8 cellular contexts compared by ENCODE assay signal in the genomic region with DNA sequence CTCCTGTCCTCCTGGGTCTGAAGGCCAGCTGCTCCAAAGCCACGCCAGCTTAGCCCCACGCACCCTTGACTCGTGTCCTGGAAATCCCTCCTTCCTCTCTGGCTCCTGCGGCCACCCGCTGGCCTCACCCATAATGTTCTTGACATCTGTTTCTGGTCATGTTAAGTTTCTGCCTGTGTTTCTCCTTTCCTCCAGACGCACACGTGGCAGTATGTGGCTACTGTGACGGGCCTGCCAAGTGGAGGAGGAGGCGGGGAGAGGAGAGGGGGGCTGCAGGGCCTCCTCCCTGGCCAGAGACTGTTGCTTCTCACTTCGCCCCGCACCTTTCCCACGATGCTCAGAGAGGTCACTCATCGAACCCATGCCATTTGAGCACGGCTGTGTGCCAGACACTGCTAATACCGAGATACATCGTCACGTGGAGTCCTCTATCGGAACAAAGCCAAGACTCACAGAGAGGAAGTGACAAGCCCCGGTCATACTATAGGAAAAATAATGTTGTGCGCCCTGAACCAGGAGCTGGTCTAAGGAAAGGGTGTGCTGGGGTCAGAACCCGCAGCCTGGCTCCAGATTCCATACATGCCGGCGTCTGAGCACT. TPM values are rescaled to one million over a fixed set of nuclear protein-coding genes. Genes with fewer than 3 reads are reported as not detected.
DNase-seq lines count a peak whose midpoint lies in the region; ATAC-seq, FAIRE-seq and TF ChIP-seq lines count a peak whose summit lies in the region.
"Had no signal": no experiment of that assay in that cellular context is flagged by ENCODE, and none has a peak within 500 bp of the region (broad histone marks: within the 10 kb centered on the region; RNA-seq: fewer than 3 reads in every experiment).

No MANE protein-coding gene starts in this region.

- H3K27ac ChIP-seq in IMR-90 (ENCODE audit: insufficient read depth, low read length) (no peak overlapping the region), GM12878 (ENCODE audit: control insufficient read depth, insufficient read depth) (no peak overlapping the region), testis (no peak overlapping the region), OCI-LY7 (ENCODE audit: low read depth, low read length, poor library complexity, severe bottlenecking) (no peak overlapping the region)

- CTCF ChIA-PET in IMR-90 (lab: Yijun Ruan, JAX) (no interaction called here), GM12878 (lab: Yijun Ruan, JAX) (interaction anchor here (0.9 kb wide), 1 partner anchor 15 kb away, joined by 3 read pairs; no protein-coding TSS in a partner anchor), OCI-LY7 (lab: Charles Lee; ENCODE audit: unreplicated experiment) (no interaction called here)

- no peaks in the 10 kb centered on the region for H3K9me2 ChIP-seq in OCI-LY7 (ENCODE audit: insufficient read depth, low read length)

- no peak overlapping the region for H3K56ac ChIP-seq in IMR-90 (ENCODE audit: extremely low read depth, insufficient read depth, low read length)

- peak overlapping the region; percentile 70; the same call in 1 of the 2 replicates for H3K23ac ChIP-seq in IMR-90 (ENCODE audit: low read depth, low read length)

- SMC1A ChIA-PET in GM12878 (lab: Charles Lee; ENCODE audit: uncharacterized antibody, unreplicated experiment) = interaction anchor here (1.0 kb wide), 1 partner anchor 31 kb away, joined by 4 read pairs; no protein-coding TSS in a partner anchor

- POLR2A ChIA-PET in IMR-90 (lab: Charles Lee; ENCODE audit: unreplicated experiment) (no interaction called here), GM12878 (lab: Charles Lee) (interaction anchor here (1.0 to 1.8 kb wide), 2 partner anchors 10 to 11 kb away, joined by 3 to 4 read pairs; partner anchors contain the start of gene C1QTNF6), OCI-LY7 (lab: Charles Lee) (no interaction called here)

- H3K4me1 ChIP-seq in IMR-90 (ENCODE audit: control insufficient read depth, insufficient read depth, low read length) = peaks cover 17% of the 10 kb centered on the region
- peaks cover 4% of the 10 kb centered on the region; the same call in 1 of the 2 replicates for H3K4me1 ChIP-seq in GM12878 (ENCODE audit: control insufficient read depth, insufficient read depth, low read length)
- H3K4me1 ChIP-seq in testis = peaks cover 30% of the 10 kb centered on the region
- no peaks in the 10 kb centered on the region for H3K4me1 ChIP-seq in OCI-LY7 (ENCODE audit: insufficient read depth, low read length, poor library complexity, severe bottlenecking)

- in situ Hi-C loops in IMR-90 (cut with MboI; ENCODE audit: low sequenced_read_pairs) (loop anchor here (10.0 kb wide), 1 partner anchor 288 kb away; no protein-coding TSS in a partner anchor), GM12878 (cut with MboI) (no loop called here)

- H3K79me1 ChIP-seq in IMR-90 (ENCODE audit: low read depth in 1 of 2, low read length in 2 of 2) = no peaks in the 10 kb centered on the region

- H4K20me1 ChIP-seq in IMR-90 (ENCODE audit: insufficient read depth, low read length) = no peaks in the 10 kb centered on the region
- no peaks in the 10 kb centered on the region for H4K20me1 ChIP-seq in GM12878 (ENCODE audit: control insufficient read depth, insufficient read depth)
- H4K20me1 ChIP-seq in OCI-LY7 (ENCODE audit: insufficient read depth, low read length) = no peaks in the 10 kb centered on the region

- H2BK15ac ChIP-seq in IMR-90 (ENCODE audit: low read depth, low read length) = no peak overlapping the region; the same call in 2 of the 3 replicates

- TF ChIP-seq CTCF in IMR-90 (conservative IDR thresholded peaks at IDR 0.05; ENCODE audit: low read depth, low read length) (no peak), GM12878 (IDR thresholded peaks at IDR 0.05 in 2 of 3, conservative IDR thresholded peaks at IDR 0.05 in 1 of 3; ENCODE audit: control insufficient read depth in 2 of 3, extremely low read depth in 1 of 3, insufficient read depth in 1 of 3, low read depth in 3 of 3, low read length in 3 of 3) (no peak), testis (IDR thresholded peaks at IDR 0.05) (no peak), OCI-LY7 (conservative IDR thresholded peaks at IDR 0.05; ENCODE audit: low read length) (no peak)

- peak overlapping the region; percentile 75; the same call in 1 of the 2 replicates for H2AK5ac ChIP-seq in IMR-90 (ENCODE audit: low read depth, low read length)

- H3K18ac ChIP-seq in IMR-90 (ENCODE audit: low read depth, low read length) = peak overlapping the region; percentile 56; the same call in 1 of the 2 replicates

- H3K4me3 ChIP-seq in IMR-90 (ENCODE audit: insufficient read depth, low read depth, low read length) (no peak overlapping the region), GM12878 (no peak overlapping the region), testis (no peak overlapping the region), OCI-LY7 (ENCODE audit: low read depth, low read length, poor library complexity, severe bottlenecking) (no peak overlapping the region)

- peaks cover 6% of the 10 kb centered on the region; the same call in 1 of the 2 replicates for H3K9me1 ChIP-seq in IMR-90 (ENCODE audit: insufficient read depth, low read length)

- H2BK120ac ChIP-seq in IMR-90 (ENCODE audit: low read depth, low read length) = peak overlapping the region; percentile 70

- RAD21 ChIA-PET in GM12878 (lab: Charles Lee; ENCODE audit: unreplicated experiment) = interaction anchor here (1.9 kb wide), 1 partner anchor 9 kb away, joined by 4 read pairs; no protein-coding TSS in a partner anchor

- peak overlapping the region; percentile 60 for H4K91ac ChIP-seq in IMR-90 (ENCODE audit: insufficient read depth, low read depth, low read length)

- TF ChIP-seq POLR2A in IMR-90 (IDR thresholded peaks at IDR 0.05; ENCODE audit: low read depth, low read length) (no peak), GM12878 (IDR thresholded peaks at IDR 0.05; ENCODE audit: low read depth, low read length) (no peak), testis (IDR thresholded peaks at IDR 0.05) (no peak), GM18505 (IDR thresholded peaks at IDR 0.05; ENCODE audit: borderline replicate concordance, extremely low read depth, insufficient read depth, insufficient read length) (no peak)

- peak overlapping the region; percentile 66 for H2AK9ac ChIP-seq in IMR-90 (replicated peaks; ENCODE audit: low read depth, low read length, poor library complexity)

- dilution Hi-C loops in IMR-90 (cut with HindIII; ENCODE audit: low sequenced_read_pairs, unreplicated experiment) = no loop called here

- TF ChIP-seq EP300 in GM12878 (IDR thresholded peaks at IDR 0.05; ENCODE audit: borderline replicate concordance in 1 of 2, control insufficient read depth in 1 of 2, low read depth in 2 of 2, low read length in 2 of 2) = no peak

- ATAC-seq in IMR-90 (ENCODE audit: low read depth) (peak; percentile 76), GM12878 (peak; percentile 38), left lobe of liver (peak; percentile 7), HG03025 (IDR thresholded peaks at IDR 0.05; ENCODE audit: low FRiP score, unreplicated experiment) (no peak), GM18505 (IDR thresholded peaks at IDR 0.05; ENCODE audit: unreplicated experiment) (no peak)

- intact Hi-C loops in IMR-90 (cut with micrococcal nuclease) = no loop called here
- intact Hi-C loops in GM12878 (cut with micrococcal nuclease; ENCODE audit: unreplicated experiment) = no loop called here
- intact Hi-C loops in testis (cut with DNase I; ENCODE audit: low total_unique reads) = no loop called here
- intact Hi-C loops in OCI-LY7 (cut with micrococcal nuclease; ENCODE audit: unreplicated experiment) = no loop called here

- H3K14ac ChIP-seq in IMR-90 (replicated peaks; ENCODE audit: low read depth, low read length) = peak overlapping the region; percentile 53; the same call in 1 of the 2 replicates

- FAIRE-seq in GM12878 (lab: Jason Lieb, UNC) = peak; percentile 13

- peak overlapping the region; percentile 47 for H3K4me2 ChIP-seq in IMR-90 (ENCODE audit: low read depth, low read length)
- H3K4me2 ChIP-seq in GM12878 (ENCODE audit: control insufficient read depth, insufficient read depth) = peak overlapping the region; percentile 34; the same call in 1 of the 2 replicates
- H3K4me2 ChIP-seq in OCI-LY7 (ENCODE audit: low read length) = no peak overlapping the region

- H2BK5ac ChIP-seq in IMR-90 (ENCODE audit: low read depth, low read length, poor library complexity, severe bottlenecking) = no peak overlapping the region

- H3K36me3 ChIP-seq in IMR-90 (ENCODE audit: control insufficient read depth, insufficient read depth, low read length) = no peaks in the 10 kb centered on the region
- H3K36me3 ChIP-seq in GM12878 (ENCODE audit: control insufficient read depth in 2 of 2, insufficient read depth in 2 of 2, low read length in 1 of 2) = no peaks in the 10 kb centered on the region
- no peaks in the 10 kb centered on the region for H3K36me3 ChIP-seq in testis (ENCODE audit: low read depth, missing control alignments)
- no peaks in the 10 kb centered on the region for H3K36me3 ChIP-seq in OCI-LY7 (ENCODE audit: insufficient read depth, low read length)

- no peak for TF ChIP-seq RAD21 in IMR-90 (IDR thresholded peaks at IDR 0.05; ENCODE audit: low read length)
- no peak for TF ChIP-seq RAD21 in GM12878 (IDR thresholded peaks at IDR 0.05; ENCODE audit: insufficient read depth, low read depth, low read length)

- H3K9me3 ChIP-seq in IMR-90 (ENCODE audit: control insufficient read depth, insufficient read depth, low read length) = no peaks in the 10 kb centered on the region
- H3K9me3 ChIP-seq in GM12878 (replicated peaks; ENCODE audit: control insufficient read depth, insufficient read depth, low read length) = peaks cover 4% of the 10 kb centered on the region; the same call in 2 of the 3 replicates
- H3K9me3 ChIP-seq in testis = no peaks in the 10 kb centered on the region
- no peaks in the 10 kb centered on the region for H3K9me3 ChIP-seq in OCI-LY7 (ENCODE audit: low read length)

- H3K4ac ChIP-seq in IMR-90 (ENCODE audit: low read depth, low read length) = peak overlapping the region; percentile 87

- 4% methylated on average over 10 of the region's 23 CpGs; no CpG with 5 or more reads in 1 of the 2 experiments for WGBS in IMR-90 (ENCODE audit: extremely low coverage in 2 of 2, insufficient read length in 1 of 2), 2 experiments
- WGBS in GM12878 (ENCODE audit: insufficient coverage, insufficient replicate concordance, low lambda C conversion rate, missing lambda C conversion rate) = 40% methylated on average over 22 of the region's 23 CpGs
- 35 to 48% methylated on average over 15 to 23 of the region's 23 CpGs for WGBS in testis, 2 donors

- BruUV-seq in IMR-90 (replicated peaks; lab: Mats Ljungman, UMichigan) (no TSS peak), GM12878 (replicated peaks; lab: Mats Ljungman, UMichigan) (no TSS peak), OCI-LY7 (replicated peaks; lab: Mats Ljungman, UMichigan) (no TSS peak)

- peaks cover 20% of the 10 kb centered on the region for H3K27me3 ChIP-seq in IMR-90 (ENCODE audit: control insufficient read depth, insufficient read depth, low read length)
- H3K27me3 ChIP-seq in GM12878 (replicated peaks in 1 of 2; ENCODE audit: control insufficient read depth in 2 of 2, insufficient read depth in 2 of 2, low read length in 1 of 2) = no peaks in the 10 kb centered on the region; a peak in 2 of 4 replicates
- H3K27me3 ChIP-seq in testis = no peaks in the 10 kb centered on the region

- peak overlapping the region; percentile 12 for H2BK20ac ChIP-seq in IMR-90 (ENCODE audit: low read depth, low read length)

- DNase-seq in IMR-90 (peak; percentile 78), GM12878 (ENCODE audit: low read depth, low spot score) (no peak), left lobe of liver (ENCODE audit: low spot score) (no peak), testis (peak; percentile 76), OCI-LY7 (ENCODE audit: low spot score) (no peak)

- H4K8ac ChIP-seq in IMR-90 (ENCODE audit: low read depth in 2 of 2, low read length in 2 of 2) = peak overlapping the region; percentile 40 to 72; a peak in 3 of 4 replicates

- H2AFZ ChIP-seq in IMR-90 (replicated peaks; ENCODE audit: low read length, poor library complexity) (peak overlapping the region; percentile 91), GM12878 (ENCODE audit: control insufficient read depth, low read depth, low read length) (peak overlapping the region; percentile 30; the same call in 1 of the 2 replicates), OCI-LY7 (ENCODE audit: low read length) (no peak overlapping the region)

- H3K79me2 ChIP-seq in GM12878 (ENCODE audit: control insufficient read depth, insufficient read depth, low read length) (no peaks in the 10 kb centered on the region), OCI-LY7 (ENCODE audit: insufficient read depth, low read depth, low read length) (no peaks in the 10 kb centered on the region)

- H4K5ac ChIP-seq in IMR-90 (ENCODE audit: low read depth, low read length) = peak overlapping the region; percentile 39

- H3K9ac ChIP-seq in IMR-90 (ENCODE audit: low read depth, low read length) (no peak overlapping the region), GM12878 (ENCODE audit: control insufficient read depth, insufficient read depth, low read length) (no peak overlapping the region)

RNA-seq across cellular contexts. Expression of gene C1QTNF6, which starts 11.5 kb away (rescaled TPM):
- total RNA-seq in IMR-90 (2012; rRNA removed) = 1.1 TPM in 2 replicates
- 10.0 and 10.9 TPM in 2 replicates for polyA plus RNA-seq in IMR-90 (2012; rRNA removed)
- 3.1 and 9.8 TPM in 2 replicates for polyA plus RNA-seq in IMR-90 (2012; cell fraction: cytosol; rRNA removed)
- polyA plus RNA-seq in IMR-90 (2012; cell fraction: nucleus; rRNA removed; ENCODE audit: low replicate concordance) = 53.9 and 59.1 TPM in 2 replicates
- 23.7 and 26.2 TPM in 2 replicates for total RNA-seq in GM12878 (2013; cell fraction: nucleolus; rRNA removed)
- total RNA-seq in GM12878 (2014; rRNA removed) = 1.1 and 1.3 TPM in 2 replicates
- total RNA-seq in GM12878 (2014; rRNA removed; fragmentation: Illumina TruSeq; extraction: Trizol) = 1.6 and 1.7 TPM in 2 replicates
- 2.1 and 2.4 TPM in 2 replicates for total RNA-seq in GM12878 (2021)
- polyA plus RNA-seq in GM12878 (2011; ENCODE audit: low read depth) = 2.3 TPM
- polyA plus RNA-seq in GM12878 (2011; rRNA removed) = 3.9 and 4.1 TPM in 2 replicates
- 4.7 and 5.2 TPM in 2 replicates for polyA plus RNA-seq in GM12878 (2011; cell fraction: cytosol; rRNA removed)
- polyA plus RNA-seq in GM12878 (2011; cell fraction: nucleus; rRNA removed) = 23.6 and 35.1 TPM in 2 replicates
- polyA plus RNA-seq in GM12878 (2012) = 3.4 and 3.7 TPM in 2 replicates
- polyA plus RNA-seq in GM12878 (2014; fragmentation: Illumina TruSeq; extraction: Trizol) = 1.1 and 1.5 TPM in 2 replicates
- under 1 TPM; 0.16 to 0.18 TPM for polyA plus RNA-seq in GM12878 (2014; fragmentation: Nextera tagmentation; extraction: Ambion mirVana)
- 2.5 and 2.7 TPM in 2 replicates for polyA plus RNA-seq in GM12878 (2014; rRNA removed)
- polyA plus RNA-seq in GM12878 (2016; fragmentation: Nextera tagmentation; extraction: Ambion mirVana) = 1 to 10 TPM in 1 of 2 experiments, under 1 TPM in 1; 0.99 to 1.1 TPM
- polyA minus RNA-seq in GM12878 (2011; rRNA and poly(A)+ RNA removed) = 5.9 and 8.9 TPM in 2 replicates
- polyA minus RNA-seq in GM12878 (2011; cell fraction: cytosol; rRNA and poly(A)+ RNA removed) = 2.8 and 4.1 TPM in 2 replicates
- 14.0 and 16.0 TPM in 2 replicates for polyA minus RNA-seq in GM12878 (2011; cell fraction: nucleus; rRNA and poly(A)+ RNA removed)
- total RNA-seq in left lobe of liver = 12.6 TPM
- 10 to 100 TPM; 12.6 to 14.8 TPM for total RNA-seq in testis
- polyA plus RNA-seq in testis (ENCODE audit: insufficient read depth, low read depth, low replicate concordance) = 15.0 TPM
- total RNA-seq in OCI-LY7 (2014; rRNA removed; shearing (Covaris generic)) = 6.8 and 7.3 TPM in 2 replicates
- total RNA-seq in OCI-LY7 (2022) = 18.7 and 19.6 TPM in 2 replicates

RNA-seq across cellular contexts. Expression of gene IL2RB, which starts 26.8 kb away (rescaled TPM):
- not detected in 2 replicates for total RNA-seq in IMR-90 (2012; rRNA removed)
- 1.0 and 1.2 TPM in 2 replicates for polyA plus RNA-seq in IMR-90 (2012; rRNA removed)
- 0.82 and 1.5 TPM in 2 replicates for polyA plus RNA-seq in IMR-90 (2012; cell fraction: cytosol; rRNA removed)
- polyA plus RNA-seq in IMR-90 (2012; cell fraction: nucleus; rRNA removed; ENCODE audit: low replicate concordance) = 0.19 and 0.29 TPM in 2 replicates
- 55.9 and 64.1 TPM in 2 replicates for total RNA-seq in GM12878 (2013; cell fraction: nucleolus; rRNA removed)
- 12.4 and 14.8 TPM in 2 replicates for total RNA-seq in GM12878 (2014; rRNA removed)
- total RNA-seq in GM12878 (2014; rRNA removed; fragmentation: Illumina TruSeq; extraction: Trizol) = 11.7 and 14.3 TPM in 2 replicates
- total RNA-seq in GM12878 (2021) = 86.8 and 91.9 TPM in 2 replicates
- polyA plus RNA-seq in GM12878 (2011; ENCODE audit: low read depth) = 28.0 TPM
- polyA plus RNA-seq in GM12878 (2011; rRNA removed) = 27.7 and 91.9 TPM in 2 replicates
- 89.5 and 131 TPM in 2 replicates for polyA plus RNA-seq in GM12878 (2011; cell fraction: cytosol; rRNA removed)
- 145 TPM in 2 replicates for polyA plus RNA-seq in GM12878 (2011; cell fraction: nucleus; rRNA removed)
- polyA plus RNA-seq in GM12878 (2012) = 50.5 and 64.7 TPM in 2 replicates
- 24.3 and 56.0 TPM in 2 replicates for polyA plus RNA-seq in GM12878 (2014; fragmentation: Illumina TruSeq; extraction: Trizol)
- 10 to 100 TPM; 10.2 TPM for polyA plus RNA-seq in GM12878 (2014; fragmentation: Nextera tagmentation; extraction: Ambion mirVana)
- 46.1 and 56.0 TPM in 2 replicates for polyA plus RNA-seq in GM12878 (2014; rRNA removed)
- 100 to 1,000 TPM; 119 to 120 TPM for polyA plus RNA-seq in GM12878 (2016; fragmentation: Nextera tagmentation; extraction: Ambion mirVana)
- 34.5 and 58.6 TPM in 2 replicates for polyA minus RNA-seq in GM12878 (2011; rRNA and poly(A)+ RNA removed)
- 47.5 and 49.2 TPM in 2 replicates for polyA minus RNA-seq in GM12878 (2011; cell fraction: cytosol; rRNA and poly(A)+ RNA removed)
- polyA minus RNA-seq in GM12878 (2011; cell fraction: nucleus; rRNA and poly(A)+ RNA removed) = 19.7 and 32.2 TPM in 2 replicates
- 1.1 TPM for total RNA-seq in left lobe of liver
- total RNA-seq in testis = 1 to 10 TPM in 1 of 2 donors, under 1 TPM in 1; 0.74 to 1.5 TPM
- polyA plus RNA-seq in testis (ENCODE audit: insufficient read depth, low read depth, low replicate concordance) = 2.9 TPM
- total RNA-seq in OCI-LY7 (2014; rRNA removed; shearing (Covaris generic)) = not detected in 2 replicates
- not detected in 2 replicates for total RNA-seq in OCI-LY7 (2022)

RNA-seq across cellular contexts. Expression of gene SSTR3, which starts 35.7 kb away (rescaled TPM):
- total RNA-seq in IMR-90 (2012; rRNA removed) (under 0.01 TPM in 2 replicates), GM12878 (2014; rRNA removed) (3.6 and 4.5 TPM in 2 replicates), GM12878 (2014; rRNA removed; fragmentation: Illumina TruSeq; extraction: Trizol) (2.5 and 2.8 TPM in 2 replicates), GM12878 (2021) (4.5 TPM in 2 replicates), left lobe of liver (not detected), testis (10 to 100 TPM; 40.1 to 54.4 TPM), OCI-LY7 (2022) (0.30 TPM in 2 replicates)
- polyA plus RNA-seq in IMR-90 (2012; rRNA removed) (0.07 TPM in 2 replicates), GM12878 (2011; rRNA removed) (3.6 and 4.3 TPM in 2 replicates), GM12878 (2014; fragmentation: Illumina TruSeq; extraction: Trizol) (1.6 and 2.3 TPM in 2 replicates), GM12878 (2014; fragmentation: Nextera tagmentation; extraction: Ambion mirVana) (under 1 TPM; 0.03 to 0.46 TPM), GM12878 (2014; rRNA removed) (4.0 and 4.3 TPM in 2 replicates), GM12878 (2016; fragmentation: Nextera tagmentation; extraction: Ambion mirVana) (1 to 10 TPM in 1 of 2 experiments, under 1 TPM in 1; 0.74 to 1.2 TPM), testis (ENCODE audit: insufficient read depth, low read depth, low replicate concordance) (26.8 TPM)
- polyA plus RNA-seq in IMR-90 (2012; cell fraction: cytosol; rRNA removed) = 0.03 and 0.04 TPM in 2 replicates
- 0.09 and 0.16 TPM in 2 replicates for polyA plus RNA-seq in IMR-90 (2012; cell fraction: nucleus; rRNA removed; ENCODE audit: low replicate concordance)
- total RNA-seq in GM12878 (2013; cell fraction: nucleolus; rRNA removed) = 12.3 and 12.5 TPM in 2 replicates
- 2.6 TPM for polyA plus RNA-seq in GM12878 (2011; ENCODE audit: low read depth)
- 4.7 and 5.3 TPM in 2 replicates for polyA plus RNA-seq in GM12878 (2011; cell fraction: cytosol; rRNA removed)
- polyA plus RNA-seq in GM12878 (2011; cell fraction: nucleus; rRNA removed) = 10.9 and 11.1 TPM in 2 replicates
- 5.5 and 6.9 TPM in 2 replicates for polyA plus RNA-seq in GM12878 (2012)
- 6.1 and 11.3 TPM in 2 replicates for polyA minus RNA-seq in GM12878 (2011; rRNA and poly(A)+ RNA removed)
- polyA minus RNA-seq in GM12878 (2011; cell fraction: cytosol; rRNA and poly(A)+ RNA removed) = 2.7 and 3.5 TPM in 2 replicates
- 3.1 and 4.2 TPM in 2 replicates for polyA minus RNA-seq in GM12878 (2011; cell fraction: nucleus; rRNA and poly(A)+ RNA removed)
- total RNA-seq in OCI-LY7 (2014; rRNA removed; shearing (Covaris generic)) = 0.05 and 0.25 TPM in 2 replicates
- total RNA-seq: M059J had no signal

Comparison
In these comparisons a context has a peak if more than half of its experiments do, and no peak if none do; other contexts are left out.
1. ATAC-seq: peak in IMR-90 (single experiment), GM12878 (single experiment) and left lobe of liver (single experiment); none in HG03025 (single experiment) and GM18505 (single experiment).
2. DNase-seq: peak in IMR-90 (single experiment) and testis (single experiment); none in GM12878 (single experiment), left lobe of liver (single experiment) and OCI-LY7 (single experiment).